In the genomic region with DNA sequence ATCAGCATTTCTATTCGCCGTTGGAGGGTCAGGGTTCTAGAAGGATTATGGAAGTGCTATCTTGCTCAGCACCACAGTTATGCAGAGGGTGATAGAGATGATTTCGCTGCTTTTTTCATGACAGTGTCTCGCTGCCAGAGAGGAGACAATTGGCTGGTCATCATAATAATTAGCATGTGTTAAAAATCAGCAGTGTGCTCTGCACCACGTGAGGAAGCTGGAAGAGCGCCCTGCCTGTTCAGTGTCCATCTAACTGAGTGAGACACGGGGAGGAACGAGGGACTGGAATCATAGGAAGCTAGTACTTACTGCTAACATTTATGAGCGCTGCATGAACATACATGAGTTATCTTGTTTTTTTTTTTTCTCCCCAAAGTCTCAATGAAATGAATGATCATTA, we compare ENCODE assay signal across 18 cellular contexts.
"Had no signal": no experiment of that assay in that cellular context is flagged by ENCODE, and none has a peak within 500 bp of the region (broad histone marks: within the 10 kb centered on the region; RNA-seq: fewer than 3 reads in every experiment).

No MANE protein-coding gene starts in this region.

- H3K36me3 ChIP-seq: brain microvascular endothelial cell, gastrocnemius medialis, sigmoid colon, thoracic aorta, upper lobe of right lung had no signal

- H3K4me3 ChIP-seq: gastrocnemius medialis, psoas muscle, sigmoid colon, thoracic aorta, upper lobe of right lung had no signal

- H3K9me3 ChIP-seq: gastrocnemius medialis, psoas muscle, sigmoid colon, thoracic aorta, upper lobe of right lung had no signal

- FAIRE-seq: kidney had no signal

- H3K27me3 ChIP-seq: brain microvascular endothelial cell, gastrocnemius medialis, sigmoid colon, upper lobe of right lung had no signal

- DNase-seq: activated CD4-positive, alpha-beta T cell treated with anti-CD3 and anti-CD28 coated beads, Interleukin-2, amount 50 U/mL, for 1 hour; activated CD8-positive, alpha-beta memory T cell treated with anti-CD3 and anti-CD28 coated beads for 24 hours; activated naive CD8-positive, alpha-beta T cell treated with anti-CD3 and anti-CD28 coated beads for 36 hours; brain microvascular endothelial cell; cerebellar nuclear complex; gastrocnemius medialis; kidney; left ventricle myocardium superior; mesendoderm; psoas muscle; sigmoid colon; stimulated activated CD4-positive, alpha-beta T cell treated with anti-CD3 and anti-CD28 coated beads, Interleukin-1b, Interleukin-23, amount 100 ng/mL, for 48 hours; stimulated activated naive CD8-positive, alpha-beta T cell treated with anti-CD3 and anti-CD28 coated beads, Interleukin-15, amount 100 ng/mL, for 72 hours; T-helper 9 cell; upper lobe of right lung had no signal

- H3K27ac ChIP-seq: brain microvascular endothelial cell, epithelial cell of prostate, gastrocnemius medialis, psoas muscle, sigmoid colon, thoracic aorta, upper lobe of right lung had no signal

- H3K4me1 ChIP-seq: gastrocnemius medialis, psoas muscle, sigmoid colon, upper lobe of right lung had no signal

- ATAC-seq: activated CD4-positive, CD25-positive, alpha-beta regulatory T cell treated with anti-CD3 and anti-CD28 coated beads, Interleukin-2, amount 50 U/mL, for 24 hours; gastrocnemius medialis; left ventricle myocardium superior; psoas muscle; stimulated activated naive CD8-positive, alpha-beta T cell treated with anti-CD3 and anti-CD28 coated beads, Interleukin-15, amount 100 ng/mL, for 72 hours; upper lobe of right lung had no signal
